12 cellular contexts compared by ENCODE assay signal in genomic region chr15:85401108-85401765, GRCh38. TPM values are rescaled to one million over a fixed set of nuclear protein-coding genes. Genes with fewer than 3 reads are reported as not detected.
DNase-seq lines count a peak whose midpoint lies in the region; ATAC-seq, FAIRE-seq and TF ChIP-seq lines count a peak whose summit lies in the region.
"Had no signal": no experiment of that assay in that cellular context is flagged by ENCODE, and none has a peak within 500 bp of the region (broad histone marks: within the 10 kb centered on the region; RNA-seq: fewer than 3 reads in every experiment).

No MANE protein-coding gene starts in this region.

- DNase-seq in A549 (ENCODE audit: low read depth in 1 of 2, low spot score in 1 of 2) (no peak), HCEC 1CT (no peak), NK-92 (lab: John Stamatoyannopoulos, UW; ENCODE audit: unreplicated experiment) (no peak), GM23248 (no peak)
- DNase-seq in activated naive CD8-positive, alpha-beta T cell treated with anti-CD3 and anti-CD28 coated beads, Interleukin-2, amount 50 U/mL, for 24 hours, result no peak
- DNase-seq: COR-L47, immature natural killer cell, NCI-H2081 treated with DMSO at 0.1 percent for 48 hours had no signal

- peaks cover 74% of the 10 kb centered on the region for H3K4me1 Mint-ChIP-seq in activated naive CD8-positive, alpha-beta T cell treated with anti-CD3 and anti-CD28 coated beads, Interleukin-2, amount 50 U/mL, for 24 hours

- no peaks in the 10 kb centered on the region for H3K9me2 ChIP-seq in GM23248 (ENCODE audit: insufficient read depth)

- H3K27me3 ChIP-seq in GM23248 (replicated peaks; ENCODE audit: insufficient read depth), result no peaks in the 10 kb centered on the region

- H4K20me1 ChIP-seq in GM23248 (ENCODE audit: insufficient read depth), result 0 out of 2 replicates have a peak, but pooled peaks cover 8% of the 10 kb centered on the region

- H3K4me3 Mint-ChIP-seq in activated naive CD8-positive, alpha-beta T cell treated with anti-CD3 and anti-CD28 coated beads, Interleukin-2, amount 50 U/mL, for 24 hours, result peak overlapping the region; percentile 50
- H3K4me3 Mint-ChIP-seq: immature natural killer cell had no signal

- H3K4me3 ChIP-seq in A549, result no peak overlapping the region
- no peak overlapping the region for H3K4me3 ChIP-seq in GM23248

- H3K9me3 ChIP-seq in A549 (no peaks in the 10 kb centered on the region), GM23248 (ENCODE audit: low read depth) (no peaks in the 10 kb centered on the region)

- FAIRE-seq in A549 (lab: Jason Lieb, UNC), result peak; percentile 54

- no peaks in the 10 kb centered on the region for H3K36me3 ChIP-seq in GM23248 (ENCODE audit: low read depth)

- no peak overlapping the region for H3K9ac ChIP-seq in GM23248

- H3K79me2 ChIP-seq in GM23248 (ENCODE audit: insufficient read depth), result peaks cover 98% of the 10 kb centered on the region

- no peak overlapping the region for H3K4me2 ChIP-seq in A549
- H3K4me2 ChIP-seq in GM23248 (ENCODE audit: unreplicated experiment), result no peak overlapping the region

- CTCF ChIA-PET in A549 (lab: Yijun Ruan, JAX), result interaction anchor here (1.1 to 3.4 kb wide), 10 partner anchors 10 to 108 kb away, joined by 3 to 14 read pairs (median 5); no protein-coding TSS in a partner anchor

- H3K27me3 Mint-ChIP-seq in activated naive CD8-positive, alpha-beta T cell treated with anti-CD3 and anti-CD28 coated beads, Interleukin-2, amount 50 U/mL, for 24 hours, result no peaks in the 10 kb centered on the region

- H3K27ac ChIP-seq in A549, result no peak overlapping the region
- H3K27ac ChIP-seq in GM23248, result no peak overlapping the region

- no peak for TF ChIP-seq EP300 in A549 (IDR thresholded peaks at IDR 0.05)

- peaks cover 18% of the 10 kb centered on the region for H3F3A ChIP-seq in GM23248 (ENCODE audit: insufficient read depth)

- no peak overlapping the region for H2AFZ ChIP-seq in GM23248

- TF ChIP-seq RAD21 in A549 (conservative IDR thresholded peaks at IDR 0.05 in 1 of 2, IDR thresholded peaks at IDR 0.05 in 1 of 2), result no peak

- in situ Hi-C loops in GM23248 (cut with MboI), result no loop called here

- no peak for TF ChIP-seq CTCF in A549 (IDR thresholded peaks at IDR 0.05)

- peaks cover 50% of the 10 kb centered on the region for H3K4me1 ChIP-seq in A549
- peaks cover 50% of the 10 kb centered on the region for H3K4me1 ChIP-seq in GM23248 (ENCODE audit: insufficient read depth)

- no peak for TF ChIP-seq POLR2A in A549 (IDR thresholded peaks at IDR 0.05; ENCODE audit: low read length)

- H3K27ac Mint-ChIP-seq in activated naive CD8-positive, alpha-beta T cell treated with anti-CD3 and anti-CD28 coated beads, Interleukin-2, amount 50 U/mL, for 24 hours, result peak overlapping the region; percentile 84
- H3K27ac Mint-ChIP-seq: immature natural killer cell had no signal

- 88% methylated on average over 4 of the region's 4 CpGs for WGBS in A549 (ENCODE audit: missing lambda C conversion rate)
- WGBS in GM23248 (ENCODE audit: low coverage in 1 of 2, low lambda C conversion rate in 2 of 2, missing lambda C conversion rate in 2 of 2), 2 experiments, result 76 to 87% methylated on average over 4 of the region's 4 CpGs

- ATAC-seq in A549 (no peak), GM18517 (IDR thresholded peaks at IDR 0.05; ENCODE audit: unreplicated experiment) (peak; percentile 52), HG03103 (IDR thresholded peaks at IDR 0.05; ENCODE audit: low read depth, unreplicated experiment) (peak; percentile 51), GM21423 (IDR thresholded peaks at IDR 0.05; ENCODE audit: unreplicated experiment) (no peak)
- ATAC-seq in activated naive CD8-positive, alpha-beta T cell treated with anti-CD3 and anti-CD28 coated beads, Interleukin-2, amount 50 U/mL, for 24 hours, result peak; percentile 50
- ATAC-seq: SK-N-SH treated with all-trans-retinoic acid at 6 μM for 48 hours had no signal

- H3K9me3 Mint-ChIP-seq in activated naive CD8-positive, alpha-beta T cell treated with anti-CD3 and anti-CD28 coated beads, Interleukin-2, amount 50 U/mL, for 24 hours, result no peaks in the 10 kb centered on the region
- H3K9me3 Mint-ChIP-seq: immature natural killer cell had no signal

- peaks cover 4% of the 10 kb centered on the region for H3K36me3 Mint-ChIP-seq in activated naive CD8-positive, alpha-beta T cell treated with anti-CD3 and anti-CD28 coated beads, Interleukin-2, amount 50 U/mL, for 24 hours (ENCODE audit: low read depth)
- H3K36me3 Mint-ChIP-seq: immature natural killer cell had no signal

- POLR2A ChIA-PET in A549 (lab: Yijun Ruan, JAX), result no interaction called here

TF ChIP-seq in A549, 52 proteins besides CTCF, POLR2A, EP300 and RAD21:
- TF ChIP-seq, protein P1, sequence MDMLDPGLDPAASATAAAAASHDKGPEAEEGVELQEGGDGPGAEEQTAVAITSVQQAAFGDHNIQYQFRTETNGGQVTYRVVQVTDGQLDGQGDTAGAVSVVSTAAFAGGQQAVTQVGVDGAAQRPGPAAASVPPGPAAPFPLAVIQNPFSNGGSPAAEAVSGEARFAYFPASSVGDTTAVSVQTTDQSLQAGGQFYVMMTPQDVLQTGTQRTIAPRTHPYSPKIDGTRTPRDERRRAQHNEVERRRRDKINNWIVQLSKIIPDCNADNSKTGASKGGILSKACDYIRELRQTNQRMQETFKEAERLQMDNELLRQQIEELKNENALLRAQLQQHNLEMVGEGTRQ (IDR thresholded peaks at IDR 0.05), result no peak
- TF ChIP-seq TP53 (CRISPR knock-in tag; IDR thresholded peaks at IDR 0.05) (no peak), CEBPB (IDR thresholded peaks at IDR 0.05) (no peak), TFCP2L1 (CRISPR knock-in tag; IDR thresholded peaks at IDR 0.05) (no peak), FOSB (CRISPR knock-in tag; IDR thresholded peaks at IDR 0.05) (no peak), POLR2AphosphoS2 (conservative IDR thresholded peaks at IDR 0.05; ENCODE audit: low read length) (no peak), HMGXB4 (CRISPR knock-in tag; IDR thresholded peaks at IDR 0.05; ENCODE audit: borderline replicate concordance) (no peak), HOXB13 (CRISPR knock-in tag; IDR thresholded peaks at IDR 0.05; ENCODE audit: low read depth) (no peak), EHF (CRISPR knock-in tag; IDR thresholded peaks at IDR 0.05) (no peak), ZC3H11A (IDR thresholded peaks at IDR 0.05) (no peak), PHF8 (IDR thresholded peaks at IDR 0.05; ENCODE audit: borderline replicate concordance, low read depth) (no peak), GATA3 (IDR thresholded peaks at IDR 0.05; ENCODE audit: borderline replicate concordance) (no peak), ZFP36 (IDR thresholded peaks at IDR 0.05; ENCODE audit: borderline replicate concordance, partially characterized antibody) (no peak), RNF2 (IDR thresholded peaks at IDR 0.05; ENCODE audit: borderline replicate concordance, low read depth) (no peak), CBX8 (IDR thresholded peaks at IDR 0.05) (no peak), CHD2 (IDR thresholded peaks at IDR 0.05; ENCODE audit: low read length, partially characterized antibody) (no peak)
- TF ChIP-seq, protein P2, sequence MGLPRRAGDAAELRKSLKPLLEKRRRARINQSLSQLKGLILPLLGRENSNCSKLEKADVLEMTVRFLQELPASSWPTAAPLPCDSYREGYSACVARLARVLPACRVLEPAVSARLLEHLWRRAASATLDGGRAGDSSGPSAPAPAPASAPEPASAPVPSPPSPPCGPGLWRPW (IDR thresholded peaks at IDR 0.05), result no peak

RNA-seq across cellular contexts. Expression of gene AKAP13, which starts 20.8 kb away (rescaled TPM):
- polyA plus RNA-seq in A549 (2011; rRNA removed) (28.8 and 59.7 TPM in 2 replicates), A549 (2017; fragmentation: RNase III; extraction: RNeasy Plus Mini Kit Qiagen cat#74134 plus additional on column Dnase treatment) (19.9 to 21.5 TPM (median 20.4 TPM) in 3 replicates), GM23248 (2016; fragmentation: Nextera tagmentation; extraction: Ambion mirVana) (22.5 and 26.5 TPM in 2 replicates)
- polyA plus RNA-seq in A549 (2012; cell fraction: cytosol; rRNA removed), result 11.0 and 12.3 TPM in 2 replicates
- polyA plus RNA-seq in A549 (2012; cell fraction: nucleus; rRNA removed), result 75.3 and 75.7 TPM in 2 replicates
- 168 and 171 TPM in 2 replicates for polyA minus RNA-seq in A549 (2011; rRNA and poly(A)+ RNA removed)
- 27.7 and 45.0 TPM in 2 replicates for total RNA-seq in GM23248 (2014; rRNA removed; shearing (Covaris generic))

Comparison
In these comparisons a context has a peak if more than half of its experiments do, and no peak if none do; other contexts are left out.
1. ATAC-seq: peak in GM18517 (single experiment), HG03103 (single experiment) and activated naive CD8-positive, alpha-beta T cell treated with anti-CD3 and anti-CD28 coated beads, Interleukin-2, amount 50 U/mL, for 24 hours (single experiment); none in A549 (0 of 2) and GM21423 (single experiment).